Comparison of ENCODE assay signal across 8 cellular contexts in the genomic region with DNA sequence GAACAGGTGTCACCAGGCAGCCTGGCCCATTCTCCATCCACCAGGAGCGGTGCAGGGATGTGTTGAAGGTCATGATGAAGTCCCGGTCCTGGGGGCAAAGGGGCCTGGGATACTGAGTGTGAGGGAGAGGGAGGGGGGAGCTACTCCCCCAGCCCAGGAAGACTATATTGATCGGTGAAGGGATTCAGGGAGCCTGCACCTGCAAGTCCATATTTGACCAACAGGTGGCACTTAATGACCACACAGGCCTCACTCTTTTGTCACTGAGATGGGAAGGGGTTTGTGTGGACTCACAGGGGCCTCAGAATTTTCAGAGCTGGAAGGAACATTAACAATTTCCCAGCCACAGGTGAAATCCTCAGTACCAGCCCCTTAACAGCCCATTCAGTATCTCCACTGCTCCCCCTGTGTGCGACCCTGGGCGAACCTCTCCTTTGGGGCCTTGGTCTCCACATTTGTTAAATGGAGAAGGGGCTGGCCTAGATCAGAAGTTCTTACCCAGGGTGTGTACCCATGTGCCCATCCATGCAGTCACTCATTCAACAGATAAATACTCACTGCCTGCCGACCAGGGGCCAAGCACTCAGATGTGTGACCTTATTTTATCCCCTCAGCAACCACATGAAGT. TPM values are rescaled to one million over a fixed set of nuclear protein-coding genes. Genes with fewer than 3 reads are reported as not detected.
DNase-seq lines count a peak whose midpoint lies in the region; ATAC-seq and TF ChIP-seq lines count a peak whose summit lies in the region.

No MANE protein-coding gene starts in this region.

- POLR2A ChIA-PET in A673 (lab: Charles Lee; ENCODE audit: low non-redundant PET) (no interaction called here), activated B cell treated with CpG ODN at 0.5 μM for 24 hours (lab: Charles Lee) (no interaction called here)

- no peak overlapping the region for H3K4me3 ChIP-seq in A673 (ENCODE audit: low read depth, low read length, poor library complexity, severe bottlenecking)
- H3K4me3 ChIP-seq in prostate gland = no peak overlapping the region

- BruUV-seq in A673 (replicated peaks; lab: Mats Ljungman, UMichigan) = no TSS peak

- CTCF ChIA-PET in A673 (lab: Charles Lee) = interaction anchor here (0.6 to 1.5 kb wide), 6 partner anchors 44 to 605 kb away, joined by 3 to 10 read pairs (median 4); no protein-coding TSS in a partner anchor
- CTCF ChIA-PET in activated B cell treated with CpG ODN at 0.5 μM for 24 hours (lab: Charles Lee) = interaction anchor here (0.9 to 6.3 kb wide), 5 partner anchors 113 to 605 kb away, joined by 3 to 48 read pairs (median 4); a partner anchor contains a TSS

- no peaks in the 10 kb centered on the region for H3K9me3 Mint-ChIP-seq in activated B cell treated with CpG ODN at 0.5 μM for 24 hours

- ATAC-seq in activated B cell treated with CpG ODN at 0.5 μM for 24 hours (ENCODE audit: low read depth) (peak; percentile 32), HG03432 (IDR thresholded peaks at IDR 0.05; ENCODE audit: unreplicated experiment) (no peak)

- H3K4me1 Mint-ChIP-seq in activated B cell treated with CpG ODN at 0.5 μM for 24 hours = peaks cover 5% of the 10 kb centered on the region

- H3K4me1 ChIP-seq in A673 (ENCODE audit: insufficient read depth, low read length, poor library complexity, severe bottlenecking) = peaks cover 9% of the 10 kb centered on the region
- H3K4me1 ChIP-seq in prostate gland (replicated peaks) = peaks cover 3% of the 10 kb centered on the region

- peaks cover 40% of the 10 kb centered on the region for H3K27me3 Mint-ChIP-seq in activated B cell treated with CpG ODN at 0.5 μM for 24 hours

- H3K36me3 ChIP-seq in A673 (ENCODE audit: insufficient read depth, low read length, poor library complexity, severe bottlenecking) = no peaks in the 10 kb centered on the region
- H3K36me3 ChIP-seq in prostate gland = no peaks in the 10 kb centered on the region

- H3K27ac Mint-ChIP-seq in activated B cell treated with CpG ODN at 0.5 μM for 24 hours = no peak overlapping the region

- in situ Hi-C loops in G401 (cut with HindIII; ENCODE audit: low sequenced_read_pairs) = no loop called here

- no peak overlapping the region for H3K4me3 Mint-ChIP-seq in activated B cell treated with CpG ODN at 0.5 μM for 24 hours

- H3K9me3 ChIP-seq in A673 (ENCODE audit: low read depth, low read length, poor library complexity, severe bottlenecking) = no peaks in the 10 kb centered on the region
- no peaks in the 10 kb centered on the region for H3K9me3 ChIP-seq in prostate gland

- no peaks in the 10 kb centered on the region for H3K36me3 Mint-ChIP-seq in activated B cell treated with CpG ODN at 0.5 μM for 24 hours (ENCODE audit: low read depth)

- intact Hi-C loops in A673 (cut with micrococcal nuclease; ENCODE audit: unreplicated experiment) = loop anchor here (1.0 to 5.0 kb wide), 3 partner anchors 151 to 363 kb away; no protein-coding TSS in a partner anchor
- intact Hi-C loops in activated B cell treated with CpG ODN at 0.5 μM for 24 hours (cut with micrococcal nuclease) = loop anchor here (1.0 to 2.0 kb wide), 4 partner anchors 151 to 605 kb away; no protein-coding TSS in a partner anchor
- intact Hi-C loops in prostate gland (cut with DNase I) = loop anchor here (2.0 to 10.0 kb wide), 3 partner anchors 153 to 361 kb away; no protein-coding TSS in a partner anchor

- DNase-seq in A673 (ENCODE audit: low spot score) (peak; percentile 50), G401 (ENCODE audit: low spot score) (peak; percentile 69), NCI-H1694 treated with DMSO at 0.1 percent for 48 hours (lab: John Stamatoyannopoulos, UW) (peak; percentile 44), activated B cell treated with CpG ODN at 0.5 μM for 24 hours (peak; percentile 29), fibroblast of peridontal ligament (ENCODE audit: extremely low read depth) (peak; percentile 48), prostate gland (ENCODE audit: low spot score) (peak; percentile 38), HPDE6-E6E7 (ENCODE audit: extremely low spot score) (no peak)

- TF ChIP-seq POLR2A in prostate gland (IDR thresholded peaks at IDR 0.05) = no peak

- no peak overlapping the region for H3K27ac ChIP-seq in A673 (ENCODE audit: low read depth, low read length, poor library complexity, severe bottlenecking)
- no peak overlapping the region for H3K27ac ChIP-seq in prostate gland

- TF ChIP-seq CTCF in A673 (conservative IDR thresholded peaks at IDR 0.05; ENCODE audit: low read depth, low read length) (peak; percentile 79), activated B cell treated with CpG ODN at 0.5 μM for 24 hours (IDR thresholded peaks at IDR 0.05) (peak; percentile 31), prostate gland (IDR thresholded peaks at IDR 0.05) (peak; percentile 78 to 84 (median 82))

- H3K27me3 ChIP-seq in A673 (replicated peaks; ENCODE audit: insufficient read depth, low read depth, low read length, poor library complexity) (peaks cover 15% of the 10 kb centered on the region), prostate gland (replicated peaks; ENCODE audit: insufficient read depth) (no peaks in the 10 kb centered on the region)

- WGBS in prostate gland = 43% methylated on average over 6 of the region's 6 CpGs

RNA-seq across cellular contexts. Expression of a gene that starts 55.6 kb away (rescaled TPM):
- total RNA-seq in A673 (2021) = 1.4 and 5.4 TPM in 2 replicates
- total RNA-seq in G401 (2014; rRNA removed; shearing (Covaris generic)) = 3.6 and 9.2 TPM in 2 replicates
- not detected in 2 replicates for total RNA-seq in activated B cell treated with CpG ODN at 0.5 μM for 24 hours
- total RNA-seq in prostate gland = under 1 TPM; 0.51 to 0.73 TPM

Comparison
In these comparisons a context has a peak if more than half of its experiments do, and no peak if none do; other contexts are left out.
1. CTCF ChIP-seq: peak in every context shown above with its lines; median percentile 82 in prostate gland; 79 in A673; 31 in activated B cell treated with CpG ODN at 0.5 μM for 24 hours.